In the genomic region with DNA sequence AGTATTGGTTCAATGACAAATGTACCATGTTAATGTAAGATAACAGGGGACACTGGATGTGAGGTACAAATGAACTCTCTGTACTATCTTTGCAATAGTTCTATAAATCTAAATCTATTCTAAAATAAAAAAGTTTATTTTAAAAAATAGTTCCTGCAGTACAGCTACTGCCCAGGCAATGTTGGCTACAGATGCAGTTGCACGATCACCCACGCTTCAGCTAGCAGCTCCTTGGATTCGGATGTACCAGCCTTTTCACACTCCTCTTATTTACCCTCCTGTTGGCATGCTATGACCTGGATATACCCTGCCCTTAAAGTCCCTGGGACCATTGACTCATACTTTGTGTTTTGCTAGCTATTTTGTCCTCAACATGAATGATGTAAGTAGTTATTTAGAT, we compare ENCODE assay signal across 34 cellular contexts.
"Had no signal": no experiment of that assay in that cellular context is flagged by ENCODE, and none has a peak within 500 bp of the region (broad histone marks: within the 10 kb centered on the region; RNA-seq: fewer than 3 reads in every experiment).

No MANE protein-coding gene starts in this region.

- DNase-seq: Karpas-422, Kasumi-1, MG63, MM.1S, MV-4-11, NCI-H1048, NCI-H1092, NCI-H1092 treated with DMSO at 0.1 percent for 48 hours, NCI-H1105, NCI-H1105 treated with DMSO at 0.1 percent for 48 hours, NCI-H1417, NCI-H1417 treated with DMSO at 0.1 percent for 48 hours, NCI-H1436, NCI-H1436 treated with DMSO at 0.1 percent for 48 hours, NCI-H146, NCI-H1694, NCI-H1694 treated with DMSO at 0.1 percent for 48 hours, NCI-H187, NCI-H187 treated with DMSO at 0.1 percent for 48 hours, NCI-H1930, NCI-H2029, NCI-H2029 treated with DMSO at 0.1 percent for 48 hours, NCI-H2081, NCI-H2081 treated with DMSO at 0.1 percent for 48 hours, NCI-H2107, NCI-H2171, NCI-H2171 treated with DMSO at 0.1 percent for 48 hours, NCI-H2227 treated with DMSO at 0.1 percent for 48 hours, NCI-H226, NCI-H345, NCI-H446, NCI-H446 treated with DMSO at 0.1 percent for 48 hours, NCI-H510A, NCI-H510A treated with DMSO at 0.1 percent for 48 hours had no signal
